Comparison of ENCODE assay signal across 1 cellular context in the genomic region with DNA sequence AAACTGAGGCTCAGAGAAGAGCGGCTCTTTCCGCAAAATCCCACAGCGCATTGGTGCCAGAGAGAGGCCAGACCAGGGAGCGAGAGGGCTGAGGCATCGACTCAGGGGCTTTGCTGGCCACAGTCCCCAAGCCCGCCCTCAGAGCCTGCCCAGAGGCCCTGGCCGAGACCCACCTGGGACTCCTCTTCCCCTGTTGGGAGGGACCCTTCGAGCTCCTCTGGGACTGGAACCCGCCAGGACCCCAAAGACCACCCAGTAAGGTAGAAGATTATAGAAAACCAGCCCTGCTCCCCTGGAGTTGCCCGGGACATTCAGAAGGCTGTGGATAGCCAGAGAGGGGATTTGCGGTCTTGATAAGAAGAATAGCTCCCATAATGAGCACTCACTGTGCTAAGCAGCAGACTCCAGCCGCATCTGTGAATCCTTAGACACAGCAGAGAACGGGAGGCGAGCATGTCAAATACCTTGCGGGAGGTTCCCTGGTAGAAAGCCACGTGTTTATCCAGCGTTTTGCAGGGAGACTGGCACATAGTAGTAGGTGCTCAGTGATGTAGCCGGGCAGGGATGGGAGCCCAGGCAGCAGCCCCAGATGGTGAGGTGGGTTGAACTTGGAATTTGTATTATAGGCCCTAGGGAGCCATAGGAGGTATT.
TF ChIP-seq lines count a peak whose summit lies in the region.

No MANE protein-coding gene starts in this region.

TF ChIP-seq in HEK293, 187 proteins besides CTCF, POLR2A, EP300 and RAD21 (continued from another document):
- TF ChIP-seq ZNF16 (tag by site-specific recombination; IDR thresholded peaks at IDR 0.05; ENCODE audit: low read depth) (peak; percentile 94; the same call in 1 of the 2 replicates), ZNF837 (tag by site-specific recombination; IDR thresholded peaks at IDR 0.05) (no peak), ZBTB48 (tag by site-specific recombination; IDR thresholded peaks at IDR 0.05) (0 out of 2 replicates have a peak, but pooled peaks have one; percentile 10), ZFP37 (tag by site-specific recombination; IDR thresholded peaks at IDR 0.05) (0 out of 2 replicates have a peak, but pooled peaks have one; percentile 6), ZNF175 (tag by site-specific recombination; IDR thresholded peaks at IDR 0.05) (no peak), ZEB2 (tag by site-specific recombination; IDR thresholded peaks at IDR 0.05) (0 out of 2 replicates have a peak, but pooled peaks have one; percentile 10)
